ENCODE assay signal across 1 cellular context in the genomic region with DNA sequence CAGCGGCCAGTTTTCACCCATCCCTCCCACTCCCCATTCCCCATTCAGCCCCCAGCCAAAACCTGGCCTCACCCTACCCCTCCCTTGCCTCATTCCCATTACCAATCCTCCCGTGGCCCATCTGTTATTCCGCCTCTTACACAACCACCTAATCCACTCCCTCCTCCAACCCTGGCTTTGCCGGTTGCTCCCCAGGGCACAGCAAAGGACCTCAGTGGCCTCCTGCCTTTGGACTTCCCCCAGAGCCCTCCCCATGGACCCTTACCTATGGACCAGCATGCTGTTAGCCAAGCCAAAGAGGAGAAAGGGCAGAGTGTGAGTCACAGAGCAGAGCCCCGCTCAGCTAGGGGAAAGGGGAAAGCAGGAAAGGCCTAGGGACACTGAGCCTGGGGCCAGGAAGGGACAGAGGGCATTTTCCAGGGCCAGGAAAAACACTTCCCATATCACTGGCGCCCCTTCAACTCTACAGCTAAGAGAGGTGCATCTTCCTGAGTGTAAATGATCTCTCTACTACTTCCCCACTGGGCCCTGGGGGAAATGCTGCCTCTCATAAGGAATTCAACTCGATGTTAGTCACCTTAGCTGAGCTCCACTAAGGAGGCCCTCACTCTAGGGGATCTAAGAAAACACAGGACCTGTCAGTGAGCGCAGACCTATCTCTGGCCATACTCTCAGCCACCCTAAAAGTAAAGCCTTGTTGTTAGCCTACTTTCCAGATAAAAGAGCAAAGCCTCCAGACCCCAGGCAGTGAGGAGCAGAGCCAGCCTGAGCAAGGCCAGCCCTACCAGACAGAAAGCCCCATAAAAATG.
TF ChIP-seq lines count a peak whose summit lies in the region.

No MANE protein-coding gene starts in this region.

TF ChIP-seq in HepG2, 621 proteins besides CTCF, POLR2A, EP300 and RAD21 (continued from another document and continues in another):
- TF ChIP-seq ETV5 (CRISPR knock-in tag; IDR thresholded peaks at IDR 0.05; ENCODE audit: borderline replicate concordance), result peak; percentile 84; the same call in 1 of the 2 replicates
- TF ChIP-seq ARNTL (CRISPR knock-in tag; IDR thresholded peaks at IDR 0.05), result peak; percentile 87
- peak; percentile 46; the same call in 1 of the 2 replicates for TF ChIP-seq ZNF274 (CRISPR knock-in tag; IDR thresholded peaks at IDR 0.05)
- no peak for TF ChIP-seq SRSF1 (optimal IDR thresholded peaks at IDR 0.05; ENCODE audit: low read depth, low read length)
- no peak for TF ChIP-seq CHCHD3 (CRISPR knock-in tag; IDR thresholded peaks at IDR 0.05)
- no peak for TF ChIP-seq ZNF326 (CRISPR knock-in tag; IDR thresholded peaks at IDR 0.05; ENCODE audit: borderline replicate concordance)
- TF ChIP-seq MTA1 (CRISPR knock-in tag; IDR thresholded peaks at IDR 0.05; ENCODE audit: borderline replicate concordance), result peak; percentile 95
- TF ChIP-seq TBX2 (CRISPR knock-in tag; IDR thresholded peaks at IDR 0.05; ENCODE audit: borderline replicate concordance), result peak; percentile 49; the same call in 1 of the 2 replicates
- TF ChIP-seq, protein P1, sequence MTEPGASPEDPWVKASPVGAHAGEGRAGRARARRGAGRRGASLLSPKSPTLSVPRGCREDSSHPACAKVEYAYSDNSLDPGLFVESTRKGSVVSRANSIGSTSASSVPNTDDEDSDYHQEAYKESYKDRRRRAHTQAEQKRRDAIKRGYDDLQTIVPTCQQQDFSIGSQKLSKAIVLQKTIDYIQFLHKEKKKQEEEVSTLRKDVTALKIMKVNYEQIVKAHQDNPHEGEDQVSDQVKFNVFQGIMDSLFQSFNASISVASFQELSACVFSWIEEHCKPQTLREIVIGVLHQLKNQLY (CRISPR knock-in tag; IDR thresholded peaks at IDR 0.05), result peak; percentile 39; the same call in 1 of the 2 replicates
- TF ChIP-seq PCBP2 (optimal IDR thresholded peaks at IDR 0.05; ENCODE audit: low read depth, low read length, poor library complexity, severe bottlenecking), result no peak
- peak; percentile 48; the same call in 1 of the 2 replicates for TF ChIP-seq ZNF136 (CRISPR knock-in tag; IDR thresholded peaks at IDR 0.05; ENCODE audit: low read depth)
- TF ChIP-seq, protein P2, sequence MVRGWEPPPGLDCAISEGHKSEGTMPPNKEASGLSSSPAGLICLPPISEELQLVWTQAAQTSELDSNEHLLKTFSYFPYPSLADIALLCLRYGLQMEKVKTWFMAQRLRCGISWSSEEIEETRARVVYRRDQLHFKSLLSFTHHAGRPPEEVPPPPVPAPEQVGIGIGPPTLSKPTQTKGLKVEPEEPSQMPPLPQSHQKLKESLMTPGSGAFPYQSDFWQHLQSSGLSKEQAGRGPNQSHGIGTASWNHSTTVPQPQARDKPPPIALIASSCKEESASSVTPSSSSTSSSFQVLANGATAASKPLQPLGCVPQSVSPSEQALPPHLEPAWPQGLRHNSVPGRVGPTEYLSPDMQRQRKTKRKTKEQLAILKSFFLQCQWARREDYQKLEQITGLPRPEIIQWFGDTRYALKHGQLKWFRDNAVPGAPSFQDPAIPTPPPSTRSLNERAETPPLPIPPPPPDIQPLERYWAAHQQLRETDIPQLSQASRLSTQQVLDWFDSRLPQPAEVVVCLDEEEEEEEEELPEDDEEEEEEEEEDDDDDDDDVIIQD (CRISPR knock-in tag; IDR thresholded peaks at IDR 0.05; ENCODE audit: low read depth), result peak; percentile 87; the same call in 1 of the 2 replicates
- TF ChIP-seq ELF3 (CRISPR knock-in tag; IDR thresholded peaks at IDR 0.05), result peak; percentile 85
- 0 out of 2 replicates have a peak, but pooled peaks have one; percentile 2 for TF ChIP-seq ZNF891 (CRISPR knock-in tag; IDR thresholded peaks at IDR 0.05)
- no peak for TF ChIP-seq ZNF749 (CRISPR knock-in tag; IDR thresholded peaks at IDR 0.05; ENCODE audit: borderline replicate concordance)
- TF ChIP-seq POLR2G (IDR thresholded peaks at IDR 0.05; ENCODE audit: low read depth, low read length), result peak; percentile 60; the same call in 1 of the 2 replicates
- peak; percentile 64; the same call in 1 of the 2 replicates for TF ChIP-seq FOXO1 (CRISPR knock-in tag; IDR thresholded peaks at IDR 0.05)
- TF ChIP-seq MEIS2 (CRISPR knock-in tag; IDR thresholded peaks at IDR 0.05), result peak; percentile 26; the same call in 1 of the 2 replicates
- TF ChIP-seq, protein P3, sequence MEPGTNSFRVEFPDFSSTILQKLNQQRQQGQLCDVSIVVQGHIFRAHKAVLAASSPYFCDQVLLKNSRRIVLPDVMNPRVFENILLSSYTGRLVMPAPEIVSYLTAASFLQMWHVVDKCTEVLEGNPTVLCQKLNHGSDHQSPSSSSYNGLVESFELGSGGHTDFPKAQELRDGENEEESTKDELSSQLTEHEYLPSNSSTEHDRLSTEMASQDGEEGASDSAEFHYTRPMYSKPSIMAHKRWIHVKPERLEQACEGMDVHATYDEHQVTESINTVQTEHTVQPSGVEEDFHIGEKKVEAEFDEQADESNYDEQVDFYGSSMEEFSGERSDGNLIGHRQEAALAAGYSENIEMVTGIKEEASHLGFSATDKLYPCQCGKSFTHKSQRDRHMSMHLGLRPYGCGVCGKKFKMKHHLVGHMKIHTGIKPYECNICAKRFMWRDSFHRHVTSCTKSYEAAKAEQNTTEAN (CRISPR knock-in tag; conservative IDR thresholded peaks at IDR 0.05), result peak; percentile 84
- TF ChIP-seq, protein P4, sequence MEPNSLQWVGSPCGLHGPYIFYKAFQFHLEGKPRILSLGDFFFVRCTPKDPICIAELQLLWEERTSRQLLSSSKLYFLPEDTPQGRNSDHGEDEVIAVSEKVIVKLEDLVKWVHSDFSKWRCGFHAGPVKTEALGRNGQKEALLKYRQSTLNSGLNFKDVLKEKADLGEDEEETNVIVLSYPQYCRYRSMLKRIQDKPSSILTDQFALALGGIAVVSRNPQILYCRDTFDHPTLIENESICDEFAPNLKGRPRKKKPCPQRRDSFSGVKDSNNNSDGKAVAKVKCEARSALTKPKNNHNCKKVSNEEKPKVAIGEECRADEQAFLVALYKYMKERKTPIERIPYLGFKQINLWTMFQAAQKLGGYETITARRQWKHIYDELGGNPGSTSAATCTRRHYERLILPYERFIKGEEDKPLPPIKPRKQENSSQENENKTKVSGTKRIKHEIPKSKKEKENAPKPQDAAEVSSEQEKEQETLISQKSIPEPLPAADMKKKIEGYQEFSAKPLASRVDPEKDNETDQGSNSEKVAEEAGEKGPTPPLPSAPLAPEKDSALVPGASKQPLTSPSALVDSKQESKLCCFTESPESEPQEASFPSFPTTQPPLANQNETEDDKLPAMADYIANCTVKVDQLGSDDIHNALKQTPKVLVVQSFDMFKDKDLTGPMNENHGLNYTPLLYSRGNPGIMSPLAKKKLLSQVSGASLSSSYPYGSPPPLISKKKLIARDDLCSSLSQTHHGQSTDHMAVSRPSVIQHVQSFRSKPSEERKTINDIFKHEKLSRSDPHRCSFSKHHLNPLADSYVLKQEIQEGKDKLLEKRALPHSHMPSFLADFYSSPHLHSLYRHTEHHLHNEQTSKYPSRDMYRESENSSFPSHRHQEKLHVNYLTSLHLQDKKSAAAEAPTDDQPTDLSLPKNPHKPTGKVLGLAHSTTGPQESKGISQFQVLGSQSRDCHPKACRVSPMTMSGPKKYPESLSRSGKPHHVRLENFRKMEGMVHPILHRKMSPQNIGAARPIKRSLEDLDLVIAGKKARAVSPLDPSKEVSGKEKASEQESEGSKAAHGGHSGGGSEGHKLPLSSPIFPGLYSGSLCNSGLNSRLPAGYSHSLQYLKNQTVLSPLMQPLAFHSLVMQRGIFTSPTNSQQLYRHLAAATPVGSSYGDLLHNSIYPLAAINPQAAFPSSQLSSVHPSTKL (CRISPR knock-in tag; IDR thresholded peaks at IDR 0.05), result peak; percentile 56
- TF ChIP-seq ZNF577 (CRISPR knock-in tag; IDR thresholded peaks at IDR 0.05; ENCODE audit: borderline replicate concordance, low read depth), result no peak
- TF ChIP-seq, protein P5, sequence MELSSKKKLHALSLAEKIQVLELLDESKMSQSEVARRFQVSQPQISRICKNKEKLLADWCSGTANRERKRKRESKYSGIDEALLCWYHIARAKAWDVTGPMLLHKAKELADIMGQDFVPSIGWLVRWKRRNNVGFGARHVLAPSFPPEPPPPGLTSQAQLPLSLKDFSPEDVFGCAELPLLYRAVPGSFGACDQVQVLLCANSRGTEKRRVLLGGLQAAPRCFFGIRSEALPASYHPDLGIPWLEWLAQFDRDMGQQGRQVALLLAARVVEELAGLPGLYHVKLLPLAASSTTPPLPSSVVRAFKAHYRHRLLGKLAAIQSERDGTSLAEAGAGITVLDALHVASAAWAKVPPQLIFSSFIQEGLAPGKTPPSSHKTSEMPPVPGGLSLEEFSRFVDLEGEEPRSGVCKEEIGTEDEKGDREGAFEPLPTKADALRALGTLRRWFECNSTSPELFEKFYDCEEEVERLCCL (CRISPR knock-in tag; IDR thresholded peaks at IDR 0.05; ENCODE audit: borderline replicate concordance), result no peak
- TF ChIP-seq, protein P6, sequence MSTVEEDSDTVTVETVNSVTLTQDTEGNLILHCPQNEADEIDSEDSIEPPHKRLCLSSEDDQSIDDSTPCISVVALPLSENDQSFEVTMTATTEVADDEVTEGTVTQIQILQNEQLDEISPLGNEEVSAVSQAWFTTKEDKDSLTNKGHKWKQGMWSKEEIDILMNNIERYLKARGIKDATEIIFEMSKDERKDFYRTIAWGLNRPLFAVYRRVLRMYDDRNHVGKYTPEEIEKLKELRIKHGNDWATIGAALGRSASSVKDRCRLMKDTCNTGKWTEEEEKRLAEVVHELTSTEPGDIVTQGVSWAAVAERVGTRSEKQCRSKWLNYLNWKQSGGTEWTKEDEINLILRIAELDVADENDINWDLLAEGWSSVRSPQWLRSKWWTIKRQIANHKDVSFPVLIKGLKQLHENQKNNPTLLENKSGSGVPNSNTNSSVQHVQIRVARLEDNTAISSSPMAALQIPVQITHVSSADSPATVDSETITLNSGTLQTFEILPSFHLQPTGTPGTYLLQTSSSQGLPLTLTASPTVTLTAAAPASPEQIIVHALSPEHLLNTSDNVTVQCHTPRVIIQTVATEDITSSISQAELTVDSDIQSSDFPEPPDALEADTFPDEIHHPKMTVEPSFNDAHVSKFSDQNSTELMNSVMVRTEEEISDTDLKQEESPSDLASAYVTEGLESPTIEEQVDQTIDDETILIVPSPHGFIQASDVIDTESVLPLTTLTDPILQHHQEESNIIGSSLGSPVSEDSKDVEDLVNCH (CRISPR knock-in tag; IDR thresholded peaks at IDR 0.05), result no peak
- TF ChIP-seq ZNF44 (CRISPR knock-in tag; IDR thresholded peaks at IDR 0.05), result peak; percentile 62; the same call in 1 of the 2 replicates
- TF ChIP-seq MED1 (CRISPR knock-in tag; IDR thresholded peaks at IDR 0.05), result peak; percentile 93
- TF ChIP-seq ZNF331 (CRISPR knock-in tag; IDR thresholded peaks at IDR 0.05), result peak; percentile 82; the same call in 1 of the 2 replicates
- peak; percentile 80; the same call in 1 of the 2 replicates for TF ChIP-seq WIZ (CRISPR knock-in tag; IDR thresholded peaks at IDR 0.05)
- TF ChIP-seq ZNF644 (CRISPR knock-in tag; IDR thresholded peaks at IDR 0.05; ENCODE audit: low read depth), result peak; percentile 79
- TF ChIP-seq ZNF879 (CRISPR knock-in tag; IDR thresholded peaks at IDR 0.05), result no peak
- TF ChIP-seq BRCA1 (CRISPR knock-in tag; IDR thresholded peaks at IDR 0.05), result 0 out of 2 replicates have a peak, but pooled peaks have one; percentile 46
- TF ChIP-seq XRCC5 (optimal IDR thresholded peaks at IDR 0.05; ENCODE audit: low read length), result peak; percentile 73
- TF ChIP-seq ZNF232 (CRISPR knock-in tag; IDR thresholded peaks at IDR 0.05; ENCODE audit: borderline replicate concordance), result 0 out of 2 replicates have a peak, but pooled peaks have one; percentile 25
- TF ChIP-seq PHF20 (CRISPR knock-in tag; IDR thresholded peaks at IDR 0.05), result 0 out of 2 replicates have a peak, but pooled peaks have one; percentile 25
- TF ChIP-seq ZNF292 (CRISPR knock-in tag; IDR thresholded peaks at IDR 0.05; ENCODE audit: borderline replicate concordance, low read depth), result peak; percentile 98; the same call in 1 of the 2 replicates
- no peak for TF ChIP-seq SATB2 (CRISPR knock-in tag; IDR thresholded peaks at IDR 0.05)
- TF ChIP-seq FOXC1 (CRISPR knock-in tag; IDR thresholded peaks at IDR 0.05; ENCODE audit: borderline replicate concordance), result 0 out of 2 replicates have a peak, but pooled peaks have one; percentile 52
- TF ChIP-seq, protein P7, sequence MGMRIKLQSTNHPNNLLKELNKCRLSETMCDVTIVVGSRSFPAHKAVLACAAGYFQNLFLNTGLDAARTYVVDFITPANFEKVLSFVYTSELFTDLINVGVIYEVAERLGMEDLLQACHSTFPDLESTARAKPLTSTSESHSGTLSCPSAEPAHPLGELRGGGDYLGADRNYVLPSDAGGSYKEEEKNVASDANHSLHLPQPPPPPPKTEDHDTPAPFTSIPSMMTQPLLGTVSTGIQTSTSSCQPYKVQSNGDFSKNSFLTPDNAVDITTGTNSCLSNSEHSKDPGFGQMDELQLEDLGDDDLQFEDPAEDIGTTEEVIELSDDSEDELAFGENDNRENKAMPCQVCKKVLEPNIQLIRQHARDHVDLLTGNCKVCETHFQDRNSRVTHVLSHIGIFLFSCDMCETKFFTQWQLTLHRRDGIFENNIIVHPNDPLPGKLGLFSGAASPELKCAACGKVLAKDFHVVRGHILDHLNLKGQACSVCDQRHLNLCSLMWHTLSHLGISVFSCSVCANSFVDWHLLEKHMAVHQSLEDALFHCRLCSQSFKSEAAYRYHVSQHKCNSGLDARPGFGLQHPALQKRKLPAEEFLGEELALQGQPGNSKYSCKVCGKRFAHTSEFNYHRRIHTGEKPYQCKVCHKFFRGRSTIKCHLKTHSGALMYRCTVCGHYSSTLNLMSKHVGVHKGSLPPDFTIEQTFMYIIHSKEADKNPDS (CRISPR knock-in tag; IDR thresholded peaks at IDR 0.05), result 0 out of 2 replicates have a peak, but pooled peaks have one; percentile 49
- TF ChIP-seq, protein P8, sequence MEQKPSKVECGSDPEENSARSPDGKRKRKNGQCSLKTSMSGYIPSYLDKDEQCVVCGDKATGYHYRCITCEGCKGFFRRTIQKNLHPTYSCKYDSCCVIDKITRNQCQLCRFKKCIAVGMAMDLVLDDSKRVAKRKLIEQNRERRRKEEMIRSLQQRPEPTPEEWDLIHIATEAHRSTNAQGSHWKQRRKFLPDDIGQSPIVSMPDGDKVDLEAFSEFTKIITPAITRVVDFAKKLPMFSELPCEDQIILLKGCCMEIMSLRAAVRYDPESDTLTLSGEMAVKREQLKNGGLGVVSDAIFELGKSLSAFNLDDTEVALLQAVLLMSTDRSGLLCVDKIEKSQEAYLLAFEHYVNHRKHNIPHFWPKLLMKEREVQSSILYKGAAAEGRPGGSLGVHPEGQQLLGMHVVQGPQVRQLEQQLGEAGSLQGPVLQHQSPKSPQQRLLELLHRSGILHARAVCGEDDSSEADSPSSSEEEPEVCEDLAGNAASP (CRISPR knock-in tag; IDR thresholded peaks at IDR 0.05; ENCODE audit: borderline replicate concordance), result no peak
- peak; percentile 91 for TF ChIP-seq ZMYM2 (CRISPR knock-in tag; IDR thresholded peaks at IDR 0.05)
